In genomic region chr9:98808879-98809278, GRCh38 we compare ENCODE assay signal across 11 cellular contexts. TPM values are rescaled to one million over a fixed set of nuclear protein-coding genes. Genes with fewer than 3 reads are reported as not detected.
DNase-seq lines count a peak whose midpoint lies in the region; ATAC-seq and TF ChIP-seq lines count a peak whose summit lies in the region.
"Had no signal": no experiment of that assay in that cellular context is flagged by ENCODE, and none has a peak within 500 bp of the region (broad histone marks: within the 10 kb centered on the region; RNA-seq: fewer than 3 reads in every experiment).

No MANE protein-coding gene starts in this region.

- no peak for DNase-seq in activated T-cell treated with anti-CD3 and anti-CD28 coated beads, Interleukin-2, amount 50 U/mL, for 4 hours
- no peak for DNase-seq in activated T-cell treated with anti-CD3 and anti-CD28 coated beads, Interleukin-2, amount 50 U/mL, for 48 hours
- DNase-seq in lower lobe of right lung (no peak), transverse colon (peak; percentile 19), mucosa of gallbladder (ENCODE audit: low spot score) (no peak), DMS79 (lab: John Stamatoyannopoulos, UW) (no peak)
- DNase-seq in stimulated activated naive CD4-positive, alpha-beta T cell treated with Interleukin-2 at 50 U/mL for 16 hours (lab: John Stamatoyannopoulos, UW), result no peak
- DNase-seq: heart left ventricle, NCI-H1436 had no signal

- peak overlapping the region; percentile 62 for H3K27ac ChIP-seq in lower lobe of right lung
- peak overlapping the region; percentile 82 to 89 (median 88) for H3K27ac ChIP-seq in transverse colon
- H3K27ac ChIP-seq: HL-60 had no signal

- no peaks in the 10 kb centered on the region for H3K9me3 Mint-ChIP-seq in activated T-cell treated with anti-CD3 and anti-CD28 coated beads, Interleukin-2, amount 50 U/mL, for 4 hours
- peaks cover 5% of the 10 kb centered on the region for H3K9me3 Mint-ChIP-seq in activated naive CD8-positive, alpha-beta T cell (ENCODE audit: low read depth)

- intact Hi-C loops in lower lobe of right lung (cut with DNase I), result no loop called here
- intact Hi-C loops in transverse colon (cut with DNase I; ENCODE audit: low total_unique reads), result no loop called here

- peaks cover 20% of the 10 kb centered on the region for H3K4me1 ChIP-seq in lower lobe of right lung
- peaks cover 18 to 71% (median 56%) of the 10 kb centered on the region in 4 donors for H3K4me1 ChIP-seq in transverse colon

- H3K27me3 ChIP-seq in lower lobe of right lung (ENCODE audit: low read depth), result peaks cover 12% of the 10 kb centered on the region
- no peaks in the 10 kb centered on the region for H3K27me3 ChIP-seq in transverse colon

- in situ Hi-C loops in transverse colon (cut with MboI; ENCODE audit: low pct_ligation_motif_present in 1 of 4, low pct_unique_long_range_greater_than_20kb in 1 of 4, low sequenced_read_pairs in 3 of 4), result no loop called here

- H3K27ac Mint-ChIP-seq in activated naive CD8-positive, alpha-beta T cell, result no peak overlapping the region

- TF ChIP-seq POLR2A in transverse colon (IDR thresholded peaks at IDR 0.05), result no peak

- no peaks in the 10 kb centered on the region for H3K27me3 Mint-ChIP-seq in activated T-cell treated with anti-CD3 and anti-CD28 coated beads, Interleukin-2, amount 50 U/mL, for 4 hours (ENCODE audit: low read depth)
- no peaks in the 10 kb centered on the region for H3K27me3 Mint-ChIP-seq in activated naive CD8-positive, alpha-beta T cell

- WGBS in transverse colon (ENCODE audit: low coverage in 1 of 2), 2 donors, result 66% methylated on average over 2 of the region's 2 CpGs; no CpG with 5 or more reads in 1 of the 2 donors

- TF ChIP-seq CTCF in lower lobe of right lung (IDR thresholded peaks at IDR 0.05), result no peak
- TF ChIP-seq CTCF in transverse colon (IDR thresholded peaks at IDR 0.05), result no peak

- no peak for ATAC-seq in activated T-cell treated with anti-CD3 and anti-CD28 coated beads, Interleukin-2, amount 50 U/mL, for 4 hours
- peak; percentile 15 to 41 for ATAC-seq in lower lobe of right lung

- peak overlapping the region; percentile 84 for H3K4me3 Mint-ChIP-seq in activated T-cell treated with anti-CD3 and anti-CD28 coated beads, Interleukin-2, amount 50 U/mL, for 4 hours
- H3K4me3 Mint-ChIP-seq in activated naive CD8-positive, alpha-beta T cell, result peak overlapping the region; percentile 88

- H3K9me3 ChIP-seq in lower lobe of right lung, result no peaks in the 10 kb centered on the region
- H3K9me3 ChIP-seq in transverse colon, result no peaks in the 10 kb centered on the region
- H3K9me3 ChIP-seq: heart left ventricle had no signal

- no peaks in the 10 kb centered on the region for H3K36me3 ChIP-seq in lower lobe of right lung
- H3K36me3 ChIP-seq in transverse colon, result no peaks in the 10 kb centered on the region
- H3K36me3 ChIP-seq: heart left ventricle had no signal

- H3K4me3 ChIP-seq in lower lobe of right lung (peak overlapping the region; percentile 63), transverse colon (peak overlapping the region in 3 of 4 donors; percentile 56 to 94 (median 71))

- no peak for TF ChIP-seq EP300 in transverse colon (IDR thresholded peaks at IDR 0.05; ENCODE audit: low read depth)

- H3K4me1 Mint-ChIP-seq in activated T-cell treated with anti-CD3 and anti-CD28 coated beads, Interleukin-2, amount 50 U/mL, for 4 hours (ENCODE audit: low read depth), result peaks cover 33% of the 10 kb centered on the region
- peaks cover 31% of the 10 kb centered on the region for H3K4me1 Mint-ChIP-seq in activated naive CD8-positive, alpha-beta T cell (ENCODE audit: low read depth)

- H3K36me3 Mint-ChIP-seq in activated T-cell treated with anti-CD3 and anti-CD28 coated beads, Interleukin-2, amount 50 U/mL, for 4 hours (ENCODE audit: insufficient read depth), result peaks cover 3% of the 10 kb centered on the region
- peaks cover 7% of the 10 kb centered on the region for H3K36me3 Mint-ChIP-seq in activated naive CD8-positive, alpha-beta T cell

RNA-seq across cellular contexts. Expression of gene GALNT12, which starts 1.4 kb away (rescaled TPM):
- total RNA-seq in activated T-cell treated with anti-CD3 and anti-CD28 coated beads, Interleukin-2, amount 50 U/mL, for 4 hours, result 1 to 10 TPM; 1.7 to 3.7 (median 3.5) TPM
- total RNA-seq in lower lobe of right lung, result 23.2 TPM
- 100 to 1,000 TPM in 3 of 4 donors, 10 to 100 TPM in 1; 79.7 to 174 (median 120) TPM for total RNA-seq in transverse colon
- 28.6 TPM for total RNA-seq in mucosa of gallbladder

RNA-seq across cellular contexts. Expression of gene ANKS6, which starts 12.5 kb away (rescaled TPM):
- total RNA-seq in activated T-cell treated with anti-CD3 and anti-CD28 coated beads, Interleukin-2, amount 50 U/mL, for 4 hours, result 10 to 100 TPM; 15.3 to 18.5 (median 16.3) TPM
- total RNA-seq in lower lobe of right lung (16.5 TPM), transverse colon (10 to 100 TPM; 18.3 to 35.9 (median 29.3) TPM), mucosa of gallbladder (22.6 TPM)

Comparison
In these comparisons a context has a peak if more than half of its experiments do, and no peak if none do; other contexts are left out.
1. ATAC-seq: peak in lower lobe of right lung (2 of 2); none in activated T-cell treated with anti-CD3 and anti-CD28 coated beads, Interleukin-2, amount 50 U/mL, for 4 hours (0 of 2).